Comparison of ENCODE assay signal across 9 cellular contexts in genomic region chr1:151312439-151313225, GRCh38. TPM values are rescaled to one million over a fixed set of nuclear protein-coding genes. Genes with fewer than 3 reads are reported as not detected.
DNase-seq lines count a peak whose midpoint lies in the region; ATAC-seq and TF ChIP-seq lines count a peak whose summit lies in the region.
"Had no signal": no experiment of that assay in that cellular context is flagged by ENCODE, and none has a peak within 500 bp of the region (broad histone marks: within the 10 kb centered on the region; RNA-seq: fewer than 3 reads in every experiment).

No MANE protein-coding gene starts in this region.

- H3K4me1 Mint-ChIP-seq in stimulated activated naive CD8-positive, alpha-beta T cell treated with anti-CD3 and anti-CD28 coated beads, Interleukin-15, Interleukin-2, amounts not matched to agents 100 ng/mL and 50 ng/mL, for 24 hours (ENCODE audit: low read depth) = peaks cover 41% of the 10 kb centered on the region
- peaks cover 69% of the 10 kb centered on the region for H3K4me1 Mint-ChIP-seq in chondrocyte (ENCODE audit: low read depth)
- H3K4me1 Mint-ChIP-seq in naive thymus-derived CD8-positive, alpha-beta T cell = peaks cover 28 to 61% (median 51%) of the 10 kb centered on the region in 4 donors

- POLR2A ChIA-PET in naive thymus-derived CD8-positive, alpha-beta T cell (lab: Charles Lee) = interaction anchor here (1.0 kb wide), 1 partner anchor 14 kb away, joined by 3 read pairs; the partner anchor contains the start of gene PI4KB

- peaks cover 56% of the 10 kb centered on the region for H3K36me3 Mint-ChIP-seq in stimulated activated naive CD8-positive, alpha-beta T cell treated with anti-CD3 and anti-CD28 coated beads, Interleukin-15, Interleukin-2, amounts not matched to agents 100 ng/mL and 50 ng/mL, for 24 hours (ENCODE audit: low read depth)
- peaks cover 23% of the 10 kb centered on the region for H3K36me3 Mint-ChIP-seq in chondrocyte (ENCODE audit: low read depth)
- H3K36me3 Mint-ChIP-seq in naive thymus-derived CD8-positive, alpha-beta T cell = peaks cover 0 to 83% (median 6%) of the 10 kb centered on the region in 3 donors

- ATAC-seq in stimulated activated naive CD8-positive, alpha-beta T cell treated with anti-CD3 and anti-CD28 coated beads, Interleukin-15, Interleukin-2, amounts not matched to agents 100 U/mL and 50 U/mL, for 24 hours = no peak
- ATAC-seq in naive thymus-derived CD8-positive, alpha-beta T cell = no peak
- ATAC-seq in GM19467 (IDR thresholded peaks at IDR 0.05; ENCODE audit: unreplicated experiment) = no peak

- no peak for DNase-seq in stimulated activated naive CD8-positive, alpha-beta T cell treated with anti-CD3 and anti-CD28 coated beads, Interleukin-15, Interleukin-2, amounts not matched to agents 100 U/mL and 50 U/mL, for 24 hours
- no peak for DNase-seq in chondrocyte (ENCODE audit: low spot score)
- DNase-seq in naive thymus-derived CD8-positive, alpha-beta T cell = no peak
- DNase-seq in NCI-H2227 treated with DMSO at 0.1 percent for 48 hours (lab: John Stamatoyannopoulos, UW) = no peak
- DNase-seq in KG1 (lab: John Stamatoyannopoulos, UW) = no peak
- DNase-seq in activated gamma-delta T cell treated with Interleukin-2 at 50 U/mL for 16 hours = no peak
- DNase-seq: COR-L47 had no signal

- H3K9me3 Mint-ChIP-seq in stimulated activated naive CD8-positive, alpha-beta T cell treated with anti-CD3 and anti-CD28 coated beads, Interleukin-15, Interleukin-2, amounts not matched to agents 100 ng/mL and 50 ng/mL, for 24 hours = no peaks in the 10 kb centered on the region
- H3K9me3 Mint-ChIP-seq in chondrocyte (ENCODE audit: low read depth) = no peaks in the 10 kb centered on the region
- H3K9me3 Mint-ChIP-seq in naive thymus-derived CD8-positive, alpha-beta T cell = no peaks in the 10 kb centered on the region

- TF ChIP-seq CTCF in chondrocyte (IDR thresholded peaks at IDR 0.05) = no peak

- peak overlapping the region; percentile 96 for H3K27ac Mint-ChIP-seq in stimulated activated naive CD8-positive, alpha-beta T cell treated with anti-CD3 and anti-CD28 coated beads, Interleukin-15, Interleukin-2, amounts not matched to agents 100 ng/mL and 50 ng/mL, for 24 hours
- peak overlapping the region; percentile 97 for H3K27ac Mint-ChIP-seq in chondrocyte (ENCODE audit: unreplicated experiment)
- peak overlapping the region in 9 of 10 donors; percentile 23 to 77 (median 66) for H3K27ac Mint-ChIP-seq in naive thymus-derived CD8-positive, alpha-beta T cell

- peak overlapping the region; percentile 38 for H3K4me3 Mint-ChIP-seq in stimulated activated naive CD8-positive, alpha-beta T cell treated with anti-CD3 and anti-CD28 coated beads, Interleukin-15, Interleukin-2, amounts not matched to agents 100 ng/mL and 50 ng/mL, for 24 hours
- peak overlapping the region; percentile 14 for H3K4me3 Mint-ChIP-seq in chondrocyte (ENCODE audit: unreplicated experiment)
- H3K4me3 Mint-ChIP-seq in naive thymus-derived CD8-positive, alpha-beta T cell = no peak overlapping the region

- H3K27me3 Mint-ChIP-seq in stimulated activated naive CD8-positive, alpha-beta T cell treated with anti-CD3 and anti-CD28 coated beads, Interleukin-15, Interleukin-2, amounts not matched to agents 100 ng/mL and 50 ng/mL, for 24 hours = no peaks in the 10 kb centered on the region
- H3K27me3 Mint-ChIP-seq in chondrocyte (ENCODE audit: low read depth) = no peaks in the 10 kb centered on the region
- no peaks in the 10 kb centered on the region for H3K27me3 Mint-ChIP-seq in naive thymus-derived CD8-positive, alpha-beta T cell

RNA-seq across cellular contexts. Expression of gene PI4KB, which starts 14.6 kb away (rescaled TPM):
- total RNA-seq in chondrocyte = 51.4 to 73.2 TPM (median 54.7 TPM) in 3 replicates
- total RNA-seq in naive thymus-derived CD8-positive, alpha-beta T cell = 10 to 100 TPM; 91.8 to 96.6 TPM
- 10 to 100 TPM; 42.4 to 63.3 (median 52.3) TPM for polyA plus RNA-seq in naive thymus-derived CD8-positive, alpha-beta T cell

RNA-seq across cellular contexts. Expression of gene ZNF687, which starts 30.5 kb away (rescaled TPM):
- total RNA-seq in chondrocyte = 17.5 to 19.3 TPM (median 18.6 TPM) in 3 replicates
- total RNA-seq in naive thymus-derived CD8-positive, alpha-beta T cell = 10 to 100 TPM; 34.6 to 37.2 TPM
- 1 to 10 TPM in 1 of 3 donors, under 1 TPM in 2; 0.56 to 1.1 (median 0.96) TPM for polyA plus RNA-seq in naive thymus-derived CD8-positive, alpha-beta T cell

RNA-seq across cellular contexts. Expression of gene RFX5, which starts 34.4 kb away (rescaled TPM):
- 30.0 to 64.7 TPM (median 31.8 TPM) in 3 replicates for total RNA-seq in chondrocyte
- 10 to 100 TPM; 64.5 to 68.3 TPM for total RNA-seq in naive thymus-derived CD8-positive, alpha-beta T cell
- polyA plus RNA-seq in naive thymus-derived CD8-positive, alpha-beta T cell = 10 to 100 TPM; 22.8 to 38.8 (median 23.9) TPM

RNA-seq across cellular contexts. Expression of gene PSMD4, which starts 58.1 kb away (rescaled TPM):
- total RNA-seq in chondrocyte = 111 to 144 TPM (median 113 TPM) in 3 replicates
- total RNA-seq in naive thymus-derived CD8-positive, alpha-beta T cell = 100 to 1,000 TPM; 126 to 130 TPM
- 100 to 1,000 TPM; 220 to 239 (median 228) TPM for polyA plus RNA-seq in naive thymus-derived CD8-positive, alpha-beta T cell

RNA-seq across cellular contexts. Expression of gene SELENBP1, which starts 59.9 kb away (rescaled TPM):
- 5.7 to 11.1 TPM (median 8.9 TPM) in 3 replicates for total RNA-seq in chondrocyte
- not detected for total RNA-seq in naive thymus-derived CD8-positive, alpha-beta T cell
- polyA plus RNA-seq in naive thymus-derived CD8-positive, alpha-beta T cell = not detected

Comparison
In these comparisons a context has a peak if more than half of its experiments do, and no peak if none do; other contexts are left out.
1. H3K4me3 Mint-ChIP-seq: peak in stimulated activated naive CD8-positive, alpha-beta T cell treated with anti-CD3 and anti-CD28 coated beads, Interleukin-15, Interleukin-2, amounts not matched to agents 100 ng/mL and 50 ng/mL, for 24 hours (single experiment) and chondrocyte (single experiment); none in naive thymus-derived CD8-positive, alpha-beta T cell (0 of 10).
2. Peak in every context shown above with its lines, with median percentiles within 50 percentile points of each other: H3K27ac Mint-ChIP-seq.